15 cellular contexts compared by ENCODE assay signal in genomic region chr11:16968196-16968595, GRCh38.
"Had no signal": no experiment of that assay in that cellular context is flagged by ENCODE, and none has a peak within 500 bp of the region (broad histone marks: within the 10 kb centered on the region; RNA-seq: fewer than 3 reads in every experiment).

No MANE protein-coding gene starts in this region.

- FAIRE-seq: keratinocyte had no signal

- H3K9me3 ChIP-seq: adrenal gland, right atrium auricular region had no signal

- H3K27me3 ChIP-seq: adrenal gland, cardiac muscle cell, right atrium auricular region had no signal

- H3K4me3 ChIP-seq: adrenal gland, cardiac muscle cell, right atrium auricular region, smooth muscle cell had no signal

- H3K27me3 Mint-ChIP-seq: natural killer cell treated with Interleukin-12 subunit alpha and Interleukin-12 subunit beta and Interleukin-15 and Interleukin-18, amount 100 ng/mL, for 72 hours had no signal

- H3K36me3 ChIP-seq: adrenal gland, cardiac muscle cell, right atrium auricular region had no signal

- H3K9me3 Mint-ChIP-seq: activated T-helper 2 cell treated with anti-CD3 and anti-CD28 coated beads, Interferon-gamma antibody, Interleukin-2, Interleukin-4, amounts not matched to agents 10 μg/mL and 5 μg/mL and 100 μg/mL, durations not matched to agents 14 hours and 24 hours and 36 hours; natural killer cell treated with Interleukin-12 subunit alpha and Interleukin-12 subunit beta and Interleukin-15 and Interleukin-18, amount 100 ng/mL, for 72 hours had no signal

- DNase-seq: activated CD4-positive, alpha-beta T cell treated with anti-CD3 and anti-CD28 coated beads, Interleukin-2, amount 50 U/mL, for 48 hours; activated CD4-positive, CD25-positive, alpha-beta regulatory T cell treated with anti-CD3 and anti-CD28 coated beads, Interleukin-2, amount 50 U/mL, for 72 hours; activated naive CD4-positive, alpha-beta T cell treated with anti-CD3 and anti-CD28 coated beads, Interleukin-2, amount 10 ng/mL, durations not matched to agents 7 days and 5 days; activated T-cell treated with anti-CD3 and anti-CD28 coated beads, Interleukin-2, amount 50 U/mL, for 1 hour; adrenal gland; left ventricle myocardium superior; mesenchymal stem cell; T-helper 1 cell; T1000 had no signal

- H3K27ac ChIP-seq: cardiac muscle cell, right atrium auricular region had no signal

- H3K36me3 Mint-ChIP-seq: activated naive CD4-positive, alpha-beta T cell treated with anti-CD3 and anti-CD28 coated beads, Interleukin-2, amount 10 ng/mL, durations not matched to agents 7 days and 5 days; natural killer cell treated with Interleukin-12 subunit alpha and Interleukin-12 subunit beta and Interleukin-15 and Interleukin-18, amount 100 ng/mL, for 72 hours had no signal

- H3K4me1 ChIP-seq: adrenal gland, right atrium auricular region had no signal

- H3K27ac Mint-ChIP-seq: activated naive CD4-positive, alpha-beta T cell treated with anti-CD3 and anti-CD28 coated beads, Interleukin-2, amount 10 ng/mL, durations not matched to agents 7 days and 5 days; activated T-helper 2 cell treated with anti-CD3 and anti-CD28 coated beads, Interferon-gamma antibody, Interleukin-2, Interleukin-4, amounts not matched to agents 10 μg/mL and 5 μg/mL and 100 μg/mL, durations not matched to agents 14 hours and 24 hours and 36 hours; natural killer cell treated with Interleukin-12 subunit alpha and Interleukin-12 subunit beta and Interleukin-15 and Interleukin-18, amount 100 ng/mL, for 72 hours had no signal

- H3K4me3 Mint-ChIP-seq: activated naive CD4-positive, alpha-beta T cell treated with anti-CD3 and anti-CD28 coated beads, Interleukin-2, amount 10 ng/mL, durations not matched to agents 7 days and 5 days; natural killer cell treated with Interleukin-12 subunit alpha and Interleukin-12 subunit beta and Interleukin-15 and Interleukin-18, amount 100 ng/mL, for 72 hours had no signal
